38 cellular contexts compared by ENCODE assay signal in genomic region chr2:127469974-127470373, GRCh38. TPM values are rescaled to one million over a fixed set of nuclear protein-coding genes. Genes with fewer than 3 reads are reported as not detected.
DNase-seq lines count a peak whose midpoint lies in the region; ATAC-seq, FAIRE-seq and TF ChIP-seq lines count a peak whose summit lies in the region.
"Had no signal": no experiment of that assay in that cellular context is flagged by ENCODE, and none has a peak within 500 bp of the region (broad histone marks: within the 10 kb centered on the region; RNA-seq: fewer than 3 reads in every experiment).

No MANE protein-coding gene starts in this region.

- H3K27me3 ChIP-seq in liver (ENCODE audit: control insufficient read depth in 4 of 4, insufficient read depth in 4 of 4, low read length in 3 of 4) (no peaks in the 10 kb centered on the region), HepG2 (ENCODE audit: control insufficient read depth in 1 of 2, insufficient read depth in 2 of 2, low read length in 2 of 2) (no peaks in the 10 kb centered on the region), right lobe of liver (no peaks in the 10 kb centered on the region), H7 (ENCODE audit: control insufficient read depth, insufficient read depth, low read length) (no peaks in the 10 kb centered on the region)
- H3K27me3 ChIP-seq: BE2C; BLaER1; BLaER1 treated with 17β-estradiol and CSF1 and Interleukin-3, amounts not matched to agents 10 nM and 100 nM had no signal

- H3K4me3 ChIP-seq in liver (ENCODE audit: low read depth in 1 of 3, low read length in 3 of 3) = no peak overlapping the region
- no peak overlapping the region for H3K4me3 ChIP-seq in HepG2 (replicated peaks in 1 of 3; ENCODE audit: insufficient read depth in 1 of 3, low read depth in 2 of 3, low read length in 3 of 3)
- H3K4me3 ChIP-seq in right lobe of liver = no peak overlapping the region
- H3K4me3 ChIP-seq in H7 (ENCODE audit: insufficient read depth, low read depth, low read length) = no peak overlapping the region
- H3K4me3 ChIP-seq: A549; BLaER1; BLaER1 treated with 17β-estradiol and CSF1 and Interleukin-3, amounts not matched to agents 10 nM and 100 nM had no signal

- intact Hi-C loops in HepG2 (cut with micrococcal nuclease; ENCODE audit: unreplicated experiment) (no loop called here), right lobe of liver (cut with DNase I) (no loop called here)

- H4K20me1 ChIP-seq in HepG2 (ENCODE audit: insufficient read depth, low read length) = no peaks in the 10 kb centered on the region
- H4K20me1 ChIP-seq: BLaER1; BLaER1 treated with 17β-estradiol and CSF1 and Interleukin-3, amounts not matched to agents 10 nM and 100 nM had no signal

- DNase-seq in HepG2 (ENCODE audit: low spot score) (no peak), left lobe of liver (ENCODE audit: low spot score) (no peak), right lobe of liver (no peak), H7 (no peak), kidney glomerular epithelial cell (lab: John Stamatoyannopoulos, UW) (no peak)
- DNase-seq: 8988T; ACHN; AML-193; BE2C; C1 segment of cervical spinal cord; Caco-2; Calu3; CD4-positive, alpha-beta memory T cell; CD4-positive, alpha-beta T cell; CD4-positive, CD25-positive, alpha-beta regulatory T cell; CD8-positive, alpha-beta memory T cell; CD8-positive, alpha-beta T cell; COR-L47; DMS 273 treated with DMSO at 0.1 percent for 48 hours; DMS153; DMS53; DMS79; DMS79 treated with DMSO at 0.1 percent for 48 hours; DND-41; EL had no signal

- H3K36me3 ChIP-seq in liver (ENCODE audit: control insufficient read depth in 4 of 4, insufficient read depth in 3 of 4, low read depth in 1 of 4, low read length in 3 of 4) = peaks cover 0 to 11% (median under 1%) of the 10 kb centered on the region in 4 donors
- no peaks in the 10 kb centered on the region; a peak in 1 of 5 replicates for H3K36me3 ChIP-seq in HepG2 (replicated peaks in 1 of 2; ENCODE audit: control insufficient read depth in 1 of 2, insufficient read depth in 2 of 2, low read length in 2 of 2)
- no peaks in the 10 kb centered on the region for H3K36me3 ChIP-seq in right lobe of liver
- H3K36me3 ChIP-seq in H7 (replicated peaks; ENCODE audit: control insufficient read depth, insufficient read depth, low read length) = no peaks in the 10 kb centered on the region
- H3K36me3 ChIP-seq: BE2C had no signal

- H3K4me2 ChIP-seq in HepG2 (ENCODE audit: low read depth, low read length) = no peak overlapping the region
- H3K4me2 ChIP-seq: A549; BLaER1; BLaER1 treated with 17β-estradiol and CSF1 and Interleukin-3, amounts not matched to agents 10 nM and 100 nM had no signal

- no peak for FAIRE-seq in HepG2 (lab: Jason Lieb, UNC)
- FAIRE-seq: A204.1, A549, D721Med had no signal

- POLR2A ChIA-PET in HepG2 (lab: Yijun Ruan, JAX) = no interaction called here

- no peak for TF ChIP-seq RAD21 in liver (IDR thresholded peaks at IDR 0.05)
- TF ChIP-seq RAD21 in HepG2 (CRISPR knock-in tag; IDR thresholded peaks at IDR 0.05) = no peak

- no peak overlapping the region for H3K9ac ChIP-seq in liver (ENCODE audit: low read depth in 1 of 2, low read length in 2 of 2)
- H3K9ac ChIP-seq in HepG2 (ENCODE audit: insufficient read depth, low read depth, low read length) = no peak overlapping the region
- H3K9ac ChIP-seq: BLaER1; BLaER1 treated with 17β-estradiol and CSF1 and Interleukin-3, amounts not matched to agents 10 nM and 100 nM had no signal

- H2AFZ ChIP-seq in HepG2 (ENCODE audit: low read length) = no peak overlapping the region

- H3K27ac ChIP-seq in liver (ENCODE audit: low read depth in 1 of 2, low read length in 2 of 2) (no peak overlapping the region), HepG2 (ENCODE audit: extremely low read length, insufficient read depth, low read length) (no peak overlapping the region), right lobe of liver (no peak overlapping the region)
- H3K27ac ChIP-seq: 22Rv1; A549; BLaER1; BLaER1 treated with 17β-estradiol and CSF1 and Interleukin-3, amounts not matched to agents 10 nM and 100 nM; C4-2B had no signal

- TF ChIP-seq EP300 in HepG2 (IDR thresholded peaks at IDR 0.05; ENCODE audit: low read depth in 2 of 2, low read length in 2 of 2) (no peak), HepG2 (CRISPR knock-in tag; IDR thresholded peaks at IDR 0.05; ENCODE audit: borderline replicate concordance) (no peak)

- WGBS in liver = 71% methylated on average over 2 of the region's 2 CpGs
- WGBS in HepG2 (ENCODE audit: low lambda C conversion rate) = 95% methylated on average over 2 of the region's 2 CpGs
- whole genome bisulfite sequencing in right lobe of liver (ENCODE audit: insufficient coverage, low coverage, low lambda C conversion rate, missing lambda C conversion rate) = 46% methylated on average over 1 of the region's 2 CpGs

- ATAC-seq in HepG2 (no peak), left lobe of liver (peak; percentile 36), right lobe of liver (peak in 3 of 4 donors; percentile 17 to 56 (median 55))
- ATAC-seq: A549; CD8-positive, alpha-beta T cell had no signal

- CTCF ChIA-PET in HepG2 (lab: Yijun Ruan, JAX; ENCODE audit: low intra/inter-chr PET ratio, low total read pairs) = no interaction called here

- BruUV-seq in HepG2 (replicated peaks; lab: Mats Ljungman, UMichigan) = no TSS peak

- in situ Hi-C loops in HepG2 (cut with HindIII; ENCODE audit: extremely low pct_ligation_motif_present, low pct_unique_long_range_greater_than_20kb) = no loop called here

- H3K9me3 ChIP-seq in liver (ENCODE audit: control insufficient read depth in 4 of 4, low read length in 3 of 4) = no peaks in the 10 kb centered on the region
- no peaks in the 10 kb centered on the region for H3K9me3 ChIP-seq in HepG2 (ENCODE audit: low read length)
- H3K9me3 ChIP-seq in right lobe of liver = no peaks in the 10 kb centered on the region
- H3K9me3 ChIP-seq: A549, BE2C, BLaER1 had no signal

- H3K79me2 ChIP-seq in HepG2 (ENCODE audit: insufficient read depth, low read length) = no peaks in the 10 kb centered on the region

- TF ChIP-seq POLR2A in HepG2 (IDR thresholded peaks at IDR 0.05; ENCODE audit: insufficient read depth in 1 of 2, low read depth in 2 of 2, low read length in 2 of 2) = no peak
- no peak for TF ChIP-seq POLR2A in right lobe of liver (IDR thresholded peaks at IDR 0.05)

- TF ChIP-seq CTCF in liver (IDR thresholded peaks at IDR 0.05; ENCODE audit: low read depth, low read length, missing input control) = no peak
- TF ChIP-seq CTCF in HepG2 (CRISPR knock-in tag; IDR thresholded peaks at IDR 0.05) = no peak
- no peak for TF ChIP-seq CTCF in right lobe of liver (IDR thresholded peaks at IDR 0.05)

- H3K4me1 ChIP-seq in liver (ENCODE audit: control insufficient read depth in 4 of 4, insufficient read depth in 4 of 4, low read length in 3 of 4) (peaks cover 0 to 22% (median 2%) of the 10 kb centered on the region in 4 donors), HepG2 (ENCODE audit: insufficient read depth, low read length) (peaks cover 18% of the 10 kb centered on the region), right lobe of liver (peaks cover 0 to 29% (median 11%) of the 10 kb centered on the region in 4 donors)
- H3K4me1 ChIP-seq: BE2C had no signal

RNA-seq across cellular contexts. Expression of gene PROC, which starts 51.7 kb away (rescaled TPM):
- 100 to 1,000 TPM; 150 to 376 TPM for total RNA-seq in liver
- 100 to 1,000 TPM; 305 to 407 TPM for polyA plus RNA-seq in liver
- total RNA-seq in HepG2 (2016; rRNA removed; fragmentation: Illumina TruSeq; extraction: Trizol) = 52.1 and 134 TPM in 2 replicates
- 19.2 and 23.2 TPM in 2 replicates for total RNA-seq in HepG2 (2016; cell fraction: cytosol; rRNA removed; fragmentation: Illumina TruSeq; extraction: Trizol; ENCODE audit: low read depth)
- 49.9 and 134 TPM in 2 replicates for total RNA-seq in HepG2 (2016; cell fraction: insoluble cytoplasmic fraction; rRNA removed; fragmentation: Illumina TruSeq; extraction: Trizol)
- total RNA-seq in HepG2 (2016; cell fraction: membrane; rRNA removed; fragmentation: Illumina TruSeq; extraction: Trizol) = 37.4 and 38.6 TPM in 2 replicates
- total RNA-seq in HepG2 (2016; cell fraction: nucleus; rRNA removed; fragmentation: Illumina TruSeq; extraction: Trizol) = 166 and 178 TPM in 2 replicates
- polyA plus RNA-seq in HepG2 (2011; rRNA removed) = 185 and 266 TPM in 2 replicates
- polyA plus RNA-seq in HepG2 (2011; cell fraction: cytosol; rRNA removed) = 113 and 166 TPM in 2 replicates
- polyA plus RNA-seq in HepG2 (2011; cell fraction: nucleus; rRNA removed) = 1,267 and 1,304 TPM in 2 replicates
- 232 and 321 TPM in 2 replicates for polyA plus RNA-seq in HepG2 (2012)
- polyA plus RNA-seq in HepG2 (2016; cell fraction: cytosol; fragmentation: Illumina TruSeq; extraction: Trizol; ENCODE audit: low read depth) = 17.2 and 19.9 TPM in 2 replicates
- polyA plus RNA-seq in HepG2 (2016; cell fraction: insoluble cytoplasmic fraction; fragmentation: Illumina TruSeq; extraction: Trizol; ENCODE audit: low read depth) = 48.9 and 49.8 TPM in 2 replicates
- 22.9 and 24.9 TPM in 2 replicates for polyA plus RNA-seq in HepG2 (2016; cell fraction: membrane; fragmentation: Illumina TruSeq; extraction: Trizol; ENCODE audit: low read depth)
- 354 and 380 TPM in 2 replicates for polyA plus RNA-seq in HepG2 (2016; cell fraction: nucleus; fragmentation: Illumina TruSeq; extraction: Trizol; ENCODE audit: insufficient read depth, low read depth)
- 241 TPM in 1 of 2 replicates, not detected in the other for polyA minus RNA-seq in HepG2 (2011; rRNA and poly(A)+ RNA removed; ENCODE audit: low replicate concordance)
- polyA minus RNA-seq in HepG2 (2011; cell fraction: cytosol; rRNA and poly(A)+ RNA removed) = 64.7 and 65.5 TPM in 2 replicates
- 172 and 188 TPM in 2 replicates for polyA minus RNA-seq in HepG2 (2011; cell fraction: nucleus; rRNA and poly(A)+ RNA removed)
- total RNA-seq in left lobe of liver = 479 TPM
- total RNA-seq in right lobe of liver = 100 to 1,000 TPM; 224 to 447 (median 319) TPM
- 0.31 TPM in 1 of 2 replicates, not detected in the other for total RNA-seq in H7 (2014; rRNA removed; shearing (Covaris generic))
- total RNA-seq: A673; B cell; CD4-positive, alpha-beta memory T cell; CD4-positive, CD25-positive, alpha-beta regulatory T cell; Daoy had no signal
- polyA plus RNA-seq: AG04450; CD14-positive monocyte; CD4-positive, alpha-beta memory T cell; CD8-positive, alpha-beta memory T cell had no signal

RNA-seq across cellular contexts. Expression of gene IWS1, which starts 56.3 kb away (rescaled TPM):
- 10 to 100 TPM; 20.7 to 28.9 TPM for total RNA-seq in liver
- polyA plus RNA-seq in liver = 10 to 100 TPM; 13.0 to 24.9 TPM
- total RNA-seq in HepG2 (2016; rRNA removed; fragmentation: Illumina TruSeq; extraction: Trizol) = 62.3 and 90.2 TPM in 2 replicates
- 6.7 and 7.7 TPM in 2 replicates for total RNA-seq in HepG2 (2016; cell fraction: cytosol; rRNA removed; fragmentation: Illumina TruSeq; extraction: Trizol; ENCODE audit: low read depth)
- total RNA-seq in HepG2 (2016; cell fraction: insoluble cytoplasmic fraction; rRNA removed; fragmentation: Illumina TruSeq; extraction: Trizol) = 62.9 and 85.5 TPM in 2 replicates
- total RNA-seq in HepG2 (2016; cell fraction: membrane; rRNA removed; fragmentation: Illumina TruSeq; extraction: Trizol) = 17.1 and 18.1 TPM in 2 replicates
- 52.7 and 54.8 TPM in 2 replicates for total RNA-seq in HepG2 (2016; cell fraction: nucleus; rRNA removed; fragmentation: Illumina TruSeq; extraction: Trizol)
- 25.7 and 28.9 TPM in 2 replicates for polyA plus RNA-seq in HepG2 (2011; rRNA removed)
- 16.1 and 24.8 TPM in 2 replicates for polyA plus RNA-seq in HepG2 (2011; cell fraction: cytosol; rRNA removed)
- polyA plus RNA-seq in HepG2 (2011; cell fraction: nucleus; rRNA removed) = 17.9 and 22.5 TPM in 2 replicates
- polyA plus RNA-seq in HepG2 (2012) = 43.1 and 48.6 TPM in 2 replicates
- 4.3 and 4.7 TPM in 2 replicates for polyA plus RNA-seq in HepG2 (2016; cell fraction: cytosol; fragmentation: Illumina TruSeq; extraction: Trizol; ENCODE audit: low read depth)
- polyA plus RNA-seq in HepG2 (2016; cell fraction: insoluble cytoplasmic fraction; fragmentation: Illumina TruSeq; extraction: Trizol; ENCODE audit: low read depth) = 87.1 and 88.3 TPM in 2 replicates
- polyA plus RNA-seq in HepG2 (2016; cell fraction: membrane; fragmentation: Illumina TruSeq; extraction: Trizol; ENCODE audit: low read depth) = 9.9 and 10.2 TPM in 2 replicates
- 60.9 and 64.3 TPM in 2 replicates for polyA plus RNA-seq in HepG2 (2016; cell fraction: nucleus; fragmentation: Illumina TruSeq; extraction: Trizol; ENCODE audit: insufficient read depth, low read depth)
- polyA minus RNA-seq in HepG2 (2011; rRNA and poly(A)+ RNA removed; ENCODE audit: low replicate concordance) = 7.4 and 11.6 TPM in 2 replicates
- 28.7 and 30.0 TPM in 2 replicates for polyA minus RNA-seq in HepG2 (2011; cell fraction: cytosol; rRNA and poly(A)+ RNA removed)
- polyA minus RNA-seq in HepG2 (2011; cell fraction: nucleus; rRNA and poly(A)+ RNA removed) = 43.5 and 63.2 TPM in 2 replicates
- 19.1 TPM for total RNA-seq in left lobe of liver
- total RNA-seq in right lobe of liver = 10 to 100 TPM; 15.7 to 27.9 (median 20.1) TPM
- total RNA-seq in H7 (2014; rRNA removed; shearing (Covaris generic)) = 66.4 and 85.8 TPM in 2 replicates

Comparison
In these comparisons a context has a peak if more than half of its experiments do, and no peak if none do; other contexts are left out.
1. RNA of gene PROC, which starts 51.7 kb away (total RNA-seq): 479 TPM in left lobe of liver (single experiment), 150 to 376 TPM in liver, 224 to 447 TPM in right lobe of liver and 19.2 to 178 TPM in HepG2; 0.31 TPM in H7; every median in the first group is over 10 times any median in the second.